21 cellular contexts compared by ENCODE assay signal in genomic region chr2:167843203-167843602, GRCh38.
DNase-seq lines count a peak whose midpoint lies in the region; ATAC-seq lines count a peak whose summit lies in the region.
"Had no signal": no experiment of that assay in that cellular context is flagged by ENCODE, and none has a peak within 500 bp of the region (broad histone marks: within the 10 kb centered on the region; RNA-seq: fewer than 3 reads in every experiment).

No MANE protein-coding gene starts in this region.

- ATAC-seq in GM18907 (IDR thresholded peaks at IDR 0.05; ENCODE audit: unreplicated experiment), result peak; percentile 6
- no peak for ATAC-seq in HG02678 (IDR thresholded peaks at IDR 0.05; ENCODE audit: unreplicated experiment)
- ATAC-seq: A549; CD8-positive, alpha-beta T cell; GM12878 had no signal

- DNase-seq in DMS53 (lab: John Stamatoyannopoulos, UW), result peak; percentile 24
- DNase-seq in DMS53 treated with DMSO at 0.1 percent for 48 hours (lab: John Stamatoyannopoulos, UW; ENCODE audit: unreplicated experiment), result no peak
- DNase-seq in NCI-H226, result peak; percentile 22
- DNase-seq in kidney tubule cell (ENCODE audit: low spot score), result peak; percentile 26
- DNase-seq in DMS 273 (lab: John Stamatoyannopoulos, UW; ENCODE audit: unreplicated experiment), result no peak
- no peak for DNase-seq in HK-2 (ENCODE audit: unreplicated experiment)
- DNase-seq: AML-193; Caco-2; Calu3; CD4-positive, alpha-beta T cell; CD8-positive, alpha-beta T cell; DMS 273 treated with DMSO at 0.1 percent for 48 hours; DMS153; DMS79; DND-41; EL; GDM1 had no signal

Comparison
In these comparisons a context has a peak if more than half of its experiments do, and no peak if none do; other contexts are left out.
1. DNase-seq: peak in DMS53 (single experiment), NCI-H226 (single experiment) and kidney tubule cell (single experiment); none in DMS53 treated with DMSO at 0.1 percent for 48 hours (single experiment), DMS 273 (single experiment) and HK-2 (single experiment).